In the genomic region with DNA sequence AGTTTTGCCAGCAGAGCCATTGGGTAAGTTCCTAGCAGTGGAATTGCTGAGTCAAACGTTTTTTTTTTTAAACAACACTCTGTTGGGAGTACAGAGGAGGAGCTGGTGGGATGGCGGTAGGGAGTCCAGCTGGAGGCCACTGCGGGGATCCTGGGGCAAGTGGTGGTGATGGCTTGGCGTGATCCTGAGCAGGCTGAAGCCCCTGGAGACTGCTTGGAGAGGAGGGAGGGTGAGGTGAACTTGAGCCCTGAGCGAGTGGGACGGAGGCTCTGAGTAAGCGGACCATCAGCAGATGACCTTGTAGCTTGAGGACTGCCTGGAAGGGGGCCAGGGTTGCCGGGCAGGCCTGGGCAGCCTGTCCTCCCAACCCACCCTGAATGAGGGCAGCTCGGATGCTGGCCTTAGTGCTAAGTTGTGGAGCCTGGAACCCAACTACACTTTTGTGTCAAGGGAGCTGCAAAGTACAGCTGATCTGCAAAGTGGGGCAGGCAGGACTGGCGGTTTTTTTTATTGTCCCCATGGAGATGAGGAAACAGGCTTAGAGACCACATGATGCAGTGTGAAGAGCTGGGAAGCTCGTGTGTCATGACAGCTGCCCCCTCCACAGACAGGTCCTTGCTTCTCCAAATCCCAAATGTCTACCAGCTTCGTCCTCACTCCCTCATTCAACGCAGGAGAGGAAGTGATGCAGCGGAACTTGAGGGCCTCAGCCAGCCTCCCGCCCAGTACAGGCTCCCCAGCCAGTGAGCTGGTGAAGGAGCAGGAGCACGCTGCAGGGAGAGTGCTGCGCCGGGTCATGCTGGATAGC, we compare ENCODE assay signal across 9 cellular contexts. TPM values are rescaled to one million over a fixed set of nuclear protein-coding genes. Genes with fewer than 3 reads are reported as not detected.
DNase-seq lines count a peak whose midpoint lies in the region; ATAC-seq, FAIRE-seq and TF ChIP-seq lines count a peak whose summit lies in the region.
"Had no signal": no experiment of that assay in that cellular context is flagged by ENCODE, and none has a peak within 500 bp of the region (broad histone marks: within the 10 kb centered on the region; RNA-seq: fewer than 3 reads in every experiment).

No MANE protein-coding gene starts in this region.

- H3K9ac ChIP-seq in K562 (ENCODE audit: insufficient read depth in 1 of 2, low read depth in 2 of 2, low read length in 2 of 2): peak overlapping the region in 1 of 2 experiments; percentile 56; a peak in 2 of 4 replicates

- H4K20me1 ChIP-seq in K562 (replicated peaks; ENCODE audit: control insufficient read depth, insufficient read depth, low read length): peaks cover 12% of the 10 kb centered on the region; the same call in 1 of the 2 replicates

- no peaks in the 10 kb centered on the region for H3K27me3 ChIP-seq in K562 (ENCODE audit: control insufficient read depth in 2 of 2, insufficient read depth in 2 of 2, low read length in 2 of 2)
- no peaks in the 10 kb centered on the region for H3K27me3 ChIP-seq in left lung
- H3K27me3 ChIP-seq in suprapubic skin: no peaks in the 10 kb centered on the region

- no peak overlapping the region for H3K4me2 ChIP-seq in K562 (ENCODE audit: insufficient read depth, low read length)

- intact Hi-C loops in K562 (cut with micrococcal nuclease): no loop called here
- intact Hi-C loops in left lung (cut with DNase I): no loop called here

- H3K27ac ChIP-seq in K562 (ENCODE audit: extremely low read depth, low read depth, low read length): no peak overlapping the region
- H3K27ac ChIP-seq in left lung: peak overlapping the region; percentile 10 to 69
- H3K27ac ChIP-seq in suprapubic skin: peak overlapping the region; percentile 26

- TF ChIP-seq CTCF in K562 (IDR thresholded peaks at IDR 0.05 in 2 of 3, conservative IDR thresholded peaks at IDR 0.05 in 1 of 3; ENCODE audit: insufficient read depth in 2 of 3, low read depth in 1 of 3, low read length in 3 of 3): no peak
- no peak for TF ChIP-seq CTCF in left lung (IDR thresholded peaks at IDR 0.05)
- TF ChIP-seq CTCF in suprapubic skin (IDR thresholded peaks at IDR 0.05): no peak

- no peaks in the 10 kb centered on the region for H3K9me3 ChIP-seq in K562 (replicated peaks; ENCODE audit: control insufficient read depth, insufficient read depth, low read depth, low read length)
- no peaks in the 10 kb centered on the region for H3K9me3 ChIP-seq in left lung
- H3K9me3 ChIP-seq in suprapubic skin: no peaks in the 10 kb centered on the region

- DNase-seq in NCI-H2029 (lab: John Stamatoyannopoulos, UW) (peak; percentile 45), NCI-H2029 treated with DMSO at 0.1 percent for 48 hours (lab: John Stamatoyannopoulos, UW) (no peak), K562 (ENCODE audit: extremely low read depth in 1 of 4, low spot score in 3 of 4) (no peak), left lung (peak in 1 of 2 donors; percentile 66), suprapubic skin (ENCODE audit: low spot score in 2 of 2) (no peak), kidney tubule cell (ENCODE audit: low spot score) (no peak), RKO (ENCODE audit: low spot score) (no peak)
- DNase-seq: Karpas-422 had no signal

- H3K9me1 ChIP-seq in K562 (ENCODE audit: control insufficient read depth, insufficient read depth, low read length): peaks cover 5% of the 10 kb centered on the region

- ATAC-seq in K562 (peak; percentile 10; the same call in 2 of the 3 replicates), left lung (peak; percentile 62), GM19351 (IDR thresholded peaks at IDR 0.05; ENCODE audit: unreplicated experiment) (no peak)

- no TSS peak for BruUV-seq in K562 (replicated peaks; lab: Mats Ljungman, UMichigan)

- TF ChIP-seq RAD21 in K562 (CRISPR knock-in tag; conservative IDR thresholded peaks at IDR 0.05 in 1 of 2, IDR thresholded peaks at IDR 0.05 in 1 of 2): no peak

- peaks cover 4 to 23% of the 10 kb centered on the region in 2 experiments; a peak in 4 of 5 replicates for H3K4me1 ChIP-seq in K562 (replicated peaks in 1 of 2; ENCODE audit: control insufficient read depth in 2 of 2, insufficient read depth in 2 of 2, low read length in 2 of 2)
- H3K4me1 ChIP-seq in left lung: peaks cover 4 to 23% of the 10 kb centered on the region in 2 donors
- peaks cover 25% of the 10 kb centered on the region for H3K4me1 ChIP-seq in suprapubic skin

- 69% methylated on average over 18 of the region's 18 CpGs for WGBS in K562 (ENCODE audit: insufficient coverage, low coverage, missing lambda C conversion rate)
- 47% methylated on average over 18 of the region's 18 CpGs for WGBS in suprapubic skin

- no peaks in the 10 kb centered on the region for H3K79me2 ChIP-seq in K562 (ENCODE audit: control insufficient read depth, insufficient read depth, low read length)

- peaks cover 73% of the 10 kb centered on the region for H3K36me3 ChIP-seq in K562 (ENCODE audit: control insufficient read depth, insufficient read depth, low read length)
- H3K36me3 ChIP-seq in left lung: peaks cover 0 to 45% of the 10 kb centered on the region in 2 donors
- H3K36me3 ChIP-seq in suprapubic skin: peaks cover 46% of the 10 kb centered on the region

- no peak for TF ChIP-seq EP300 in K562 (IDR thresholded peaks at IDR 0.05; ENCODE audit: low read length)
- no peak for TF ChIP-seq EP300 in suprapubic skin (IDR thresholded peaks at IDR 0.05)

- no peak for FAIRE-seq in K562 (lab: Jason Lieb, UNC)

- CTCF ChIA-PET in K562 (lab: Yijun Ruan, JAX; ENCODE audit: low intra/inter-chr PET ratio): no interaction called here

- no peak overlapping the region for H2AFZ ChIP-seq in K562 (ENCODE audit: low read depth, low read length)

- no peak overlapping the region for H3K4me3 ChIP-seq in K562
- no peak overlapping the region for H3K4me3 ChIP-seq in left lung
- no peak overlapping the region for H3K4me3 ChIP-seq in suprapubic skin

- in situ Hi-C loops in K562 (cut with MboI): no loop called here

- POLR2A ChIA-PET in K562 (lab: Yijun Ruan, JAX): interaction anchor here (0.7 to 15.5 kb wide), 7 partner anchors 9 to 89 kb away, joined by 3 to 148 read pairs (median 4); partner anchors contain the start of genes CYB5RL and MRPL37

- TF ChIP-seq POLR2A in K562 (conservative IDR thresholded peaks at IDR 0.05) (peak; percentile 32; the same call in 1 of the 2 replicates), suprapubic skin (IDR thresholded peaks at IDR 0.05) (no peak)

RNA-seq across cellular contexts. Expression of gene MRPL37, which starts 20.2 kb away (rescaled TPM):
- total RNA-seq in K562 (2011; cell fraction: chromatin; rRNA removed; ENCODE audit: low replicate concordance): 14.4 and 25.2 TPM in 2 replicates
- total RNA-seq in K562 (2011; cell fraction: nucleolus; rRNA removed): 24.8 and 26.6 TPM in 2 replicates
- 26.0 and 33.7 TPM in 2 replicates for total RNA-seq in K562 (2011; cell fraction: nucleoplasm; rRNA removed)
- total RNA-seq in K562 (2014; rRNA removed) (193 and 248 TPM in 2 replicates), K562 (2014; rRNA removed; fragmentation: Illumina TruSeq; extraction: Trizol) (152 TPM in 2 replicates), K562 (2015; rRNA removed; fragmentation: Illumina TruSeq; extraction: Trizol) (175 and 180 TPM in 2 replicates), K562 (2021) (226 and 236 TPM in 2 replicates), left lung (10 to 100 TPM; 55.5 to 68.4 TPM), suprapubic skin (10 to 100 TPM; 63.2 to 83.3 (median 75.3) TPM)
- polyA plus RNA-seq in K562 (2011; rRNA removed) (66.9 and 72.9 TPM in 2 replicates), K562 (2014; fragmentation: Illumina TruSeq; extraction: Trizol) (244 and 303 TPM in 2 replicates), K562 (2014; fragmentation: Nextera tagmentation; extraction: Ambion mirVana) (10 to 100 TPM; 52.2 to 79.7 TPM), K562 (2014; rRNA removed) (202 and 235 TPM in 2 replicates)
- polyA plus RNA-seq in K562 (2011; cell fraction: cytosol; rRNA removed): 93.0 and 93.1 TPM in 2 replicates
- 36.4 and 42.0 TPM in 2 replicates for polyA plus RNA-seq in K562 (2011; cell fraction: nucleus; rRNA removed)
- 179 and 203 TPM in 2 replicates for polyA plus RNA-seq in K562 (2012)
- polyA minus RNA-seq in K562 (2011; rRNA and poly(A)+ RNA removed): 31.8 and 36.8 TPM in 2 replicates
- polyA minus RNA-seq in K562 (2011; cell fraction: cytosol; rRNA and poly(A)+ RNA removed): 32.4 and 42.5 TPM in 2 replicates
- polyA minus RNA-seq in K562 (2011; cell fraction: nucleus; rRNA and poly(A)+ RNA removed): 12.3 and 19.7 TPM in 2 replicates

RNA-seq across cellular contexts. Expression of gene CYB5RL, which starts 20.4 kb away (rescaled TPM):
- total RNA-seq in K562 (2011; cell fraction: chromatin; rRNA removed; ENCODE audit: low replicate concordance): 21.5 and 31.8 TPM in 2 replicates
- total RNA-seq in K562 (2011; cell fraction: nucleolus; rRNA removed): 25.8 and 27.7 TPM in 2 replicates
- total RNA-seq in K562 (2011; cell fraction: nucleoplasm; rRNA removed): 22.4 and 29.6 TPM in 2 replicates
- 7.9 and 9.6 TPM in 2 replicates for total RNA-seq in K562 (2014; rRNA removed)
- total RNA-seq in K562 (2014; rRNA removed; fragmentation: Illumina TruSeq; extraction: Trizol): 8.3 and 11.2 TPM in 2 replicates
- 10.5 and 12.7 TPM in 2 replicates for total RNA-seq in K562 (2015; rRNA removed; fragmentation: Illumina TruSeq; extraction: Trizol)
- total RNA-seq in K562 (2021): 15.2 and 16.9 TPM in 2 replicates
- polyA plus RNA-seq in K562 (2011; rRNA removed): 11.3 and 12.3 TPM in 2 replicates
- polyA plus RNA-seq in K562 (2011; cell fraction: cytosol; rRNA removed): 15.1 and 18.6 TPM in 2 replicates
- 11.4 and 21.0 TPM in 2 replicates for polyA plus RNA-seq in K562 (2011; cell fraction: nucleus; rRNA removed)
- polyA plus RNA-seq in K562 (2012): 9.8 and 11.3 TPM in 2 replicates
- 14.7 and 18.0 TPM in 2 replicates for polyA plus RNA-seq in K562 (2014; fragmentation: Illumina TruSeq; extraction: Trizol)
- 1 to 10 TPM; 8.8 to 8.9 TPM for polyA plus RNA-seq in K562 (2014; fragmentation: Nextera tagmentation; extraction: Ambion mirVana)
- 9.4 and 13.3 TPM in 2 replicates for polyA plus RNA-seq in K562 (2014; rRNA removed)
- 8.3 and 14.1 TPM in 2 replicates for polyA minus RNA-seq in K562 (2011; rRNA and poly(A)+ RNA removed)
- polyA minus RNA-seq in K562 (2011; cell fraction: cytosol; rRNA and poly(A)+ RNA removed): 6.2 and 7.9 TPM in 2 replicates
- polyA minus RNA-seq in K562 (2011; cell fraction: nucleus; rRNA and poly(A)+ RNA removed): 8.2 and 11.0 TPM in 2 replicates
- 1 to 10 TPM; 7.4 to 7.5 TPM for total RNA-seq in left lung
- total RNA-seq in suprapubic skin: 10 to 100 TPM in 1 of 4 donors, 1 to 10 TPM in 3; 5.0 to 12.6 (median 5.4) TPM
